1 cellular context compared by ENCODE assay signal in the genomic region with DNA sequence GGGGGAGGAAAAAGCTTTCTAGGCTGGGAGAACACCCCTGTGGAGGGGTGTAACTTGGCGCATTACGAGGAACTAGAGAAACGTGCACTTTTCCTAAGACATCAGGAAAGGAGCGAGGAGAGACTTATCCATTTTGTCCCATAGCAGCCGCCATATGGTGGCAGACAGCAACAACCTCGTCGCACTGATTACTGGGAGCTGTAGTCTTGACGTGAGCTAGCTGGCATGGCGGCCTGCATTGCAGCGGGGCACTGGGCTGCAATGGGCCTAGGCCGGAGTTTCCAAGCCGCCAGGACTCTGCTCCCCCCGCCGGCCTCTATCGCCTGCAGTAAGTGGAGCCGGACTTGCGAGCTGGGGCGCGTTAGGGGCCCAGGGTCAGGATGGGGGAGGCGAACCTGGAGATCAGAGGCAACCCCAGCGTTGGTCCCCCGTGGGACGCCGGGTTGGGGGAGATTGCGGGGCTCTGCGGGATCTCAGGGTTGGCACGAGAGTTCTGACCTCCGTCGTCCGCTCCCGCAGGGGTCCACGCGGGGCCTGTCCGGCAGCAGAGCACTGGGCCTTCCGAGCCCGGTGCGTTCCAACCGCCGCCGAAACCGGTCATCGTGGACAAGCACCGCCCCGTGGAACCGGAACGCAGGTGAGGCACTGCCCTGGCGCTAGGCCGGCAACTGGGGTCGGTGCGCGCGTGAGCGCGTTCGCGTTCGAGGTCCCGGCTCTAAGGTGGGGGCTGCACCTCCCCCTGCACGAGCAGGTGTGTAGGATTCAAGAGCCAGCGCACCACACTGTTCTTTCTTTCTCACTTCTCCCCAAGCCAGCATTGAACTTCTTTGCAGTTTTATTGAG.
A peak's percentile ranks its signal among the peaks of the same experiment; 100 is the strongest.
TF ChIP-seq lines count a peak whose summit lies in the region.

A gene (plus strand): TSS at position 201 of the 843 bp plus-strand sequence. CDS start 25 bp downstream, at position 226.

TF ChIP-seq in GM12878, 131 proteins besides CTCF, POLR2A, EP300 and RAD21 (continued from another document):
- TF ChIP-seq HDGF (IDR thresholded peaks at IDR 0.05) (peak; percentile 64; the same call in 1 of the 2 replicates), ZSCAN29 (IDR thresholded peaks at IDR 0.05) (peak; percentile 13; the same call in 1 of the 2 replicates), NR2C1 (IDR thresholded peaks at IDR 0.05) (peak; percentile 86), ASH2L (IDR thresholded peaks at IDR 0.05; ENCODE audit: borderline replicate concordance, low read depth) (0 out of 2 replicates have a peak, but pooled peaks have one; percentile 42), ZNF217 (IDR thresholded peaks at IDR 0.05) (no peak), JUNB (IDR thresholded peaks at IDR 0.05) (no peak), RELA (IDR thresholded peaks at IDR 0.05; ENCODE audit: borderline replicate concordance, partially characterized antibody) (no peak), KDM1A (IDR thresholded peaks at IDR 0.05; ENCODE audit: borderline replicate concordance) (no peak), YBX1 (IDR thresholded peaks at IDR 0.05) (no peak), IRF4 (IDR thresholded peaks at IDR 0.05; ENCODE audit: low read depth, low read length) (no peak), CBX3 (IDR thresholded peaks at IDR 0.05; ENCODE audit: borderline replicate concordance, low read depth) (no peak), ETV6 (conservative IDR thresholded peaks at IDR 0.05 in 1 of 2, IDR thresholded peaks at IDR 0.05 in 1 of 2; ENCODE audit: borderline replicate concordance in 1 of 2, low read depth in 1 of 2) (no peak), EZH2 (IDR thresholded peaks at IDR 0.05; ENCODE audit: borderline replicate concordance, control insufficient read depth, low read depth, low read length) (no peak), TBL1XR1 (IDR thresholded peaks at IDR 0.05; ENCODE audit: low read depth, low read length) (0 out of 2 replicates have a peak, but pooled peaks have one; percentile 9), TARDBP (IDR thresholded peaks at IDR 0.05; ENCODE audit: borderline replicate concordance) (peak; percentile 84), MEF2A (IDR thresholded peaks at IDR 0.05; ENCODE audit: insufficient read depth, low read depth, low read length) (no peak), FOS (IDR thresholded peaks at IDR 0.05; ENCODE audit: borderline replicate concordance, extremely low read depth, insufficient read length) (no peak), ZNF274 (IDR thresholded peaks at IDR 0.05; ENCODE audit: insufficient read depth, insufficient read length) (no peak), SREBF2 (IDR thresholded peaks at IDR 0.05; ENCODE audit: low read length) (no peak)
- TF ChIP-seq, protein P1, sequence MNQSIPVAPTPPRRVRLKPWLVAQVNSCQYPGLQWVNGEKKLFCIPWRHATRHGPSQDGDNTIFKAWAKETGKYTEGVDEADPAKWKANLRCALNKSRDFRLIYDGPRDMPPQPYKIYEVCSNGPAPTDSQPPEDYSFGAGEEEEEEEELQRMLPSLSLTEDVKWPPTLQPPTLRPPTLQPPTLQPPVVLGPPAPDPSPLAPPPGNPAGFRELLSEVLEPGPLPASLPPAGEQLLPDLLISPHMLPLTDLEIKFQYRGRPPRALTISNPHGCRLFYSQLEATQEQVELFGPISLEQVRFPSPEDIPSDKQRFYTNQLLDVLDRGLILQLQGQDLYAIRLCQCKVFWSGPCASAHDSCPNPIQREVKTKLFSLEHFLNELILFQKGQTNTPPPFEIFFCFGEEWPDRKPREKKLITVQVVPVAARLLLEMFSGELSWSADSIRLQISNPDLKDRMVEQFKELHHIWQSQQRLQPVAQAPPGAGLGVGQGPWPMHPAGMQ (IDR thresholded peaks at IDR 0.05; ENCODE audit: borderline replicate concordance): no peak
- TF ChIP-seq, protein P2, sequence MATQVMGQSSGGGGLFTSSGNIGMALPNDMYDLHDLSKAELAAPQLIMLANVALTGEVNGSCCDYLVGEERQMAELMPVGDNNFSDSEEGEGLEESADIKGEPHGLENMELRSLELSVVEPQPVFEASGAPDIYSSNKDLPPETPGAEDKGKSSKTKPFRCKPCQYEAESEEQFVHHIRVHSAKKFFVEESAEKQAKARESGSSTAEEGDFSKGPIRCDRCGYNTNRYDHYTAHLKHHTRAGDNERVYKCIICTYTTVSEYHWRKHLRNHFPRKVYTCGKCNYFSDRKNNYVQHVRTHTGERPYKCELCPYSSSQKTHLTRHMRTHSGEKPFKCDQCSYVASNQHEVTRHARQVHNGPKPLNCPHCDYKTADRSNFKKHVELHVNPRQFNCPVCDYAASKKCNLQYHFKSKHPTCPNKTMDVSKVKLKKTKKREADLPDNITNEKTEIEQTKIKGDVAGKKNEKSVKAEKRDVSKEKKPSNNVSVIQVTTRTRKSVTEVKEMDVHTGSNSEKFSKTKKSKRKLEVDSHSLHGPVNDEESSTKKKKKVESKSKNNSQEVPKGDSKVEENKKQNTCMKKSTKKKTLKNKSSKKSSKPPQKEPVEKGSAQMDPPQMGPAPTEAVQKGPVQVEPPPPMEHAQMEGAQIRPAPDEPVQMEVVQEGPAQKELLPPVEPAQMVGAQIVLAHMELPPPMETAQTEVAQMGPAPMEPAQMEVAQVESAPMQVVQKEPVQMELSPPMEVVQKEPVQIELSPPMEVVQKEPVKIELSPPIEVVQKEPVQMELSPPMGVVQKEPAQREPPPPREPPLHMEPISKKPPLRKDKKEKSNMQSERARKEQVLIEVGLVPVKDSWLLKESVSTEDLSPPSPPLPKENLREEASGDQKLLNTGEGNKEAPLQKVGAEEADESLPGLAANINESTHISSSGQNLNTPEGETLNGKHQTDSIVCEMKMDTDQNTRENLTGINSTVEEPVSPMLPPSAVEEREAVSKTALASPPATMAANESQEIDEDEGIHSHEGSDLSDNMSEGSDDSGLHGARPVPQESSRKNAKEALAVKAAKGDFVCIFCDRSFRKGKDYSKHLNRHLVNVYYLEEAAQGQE (IDR thresholded peaks at IDR 0.05; ENCODE audit: low read depth, low read length): peak; percentile 22; the same call in 1 of the 2 replicates
